12 cellular contexts compared by ENCODE assay signal in genomic region chr10:122586070-122586469, GRCh38. TPM values are rescaled to one million over a fixed set of nuclear protein-coding genes. Genes with fewer than 3 reads are reported as not detected.
"Had no signal": no experiment of that assay in that cellular context is flagged by ENCODE, and none has a peak within 500 bp of the region (broad histone marks: within the 10 kb centered on the region; RNA-seq: fewer than 3 reads in every experiment).

No MANE protein-coding gene starts in this region.

RNA-seq across cellular contexts. Expression of gene DMBT1, which starts 25.5 kb away (rescaled TPM):
- total RNA-seq: activated naive CD4-positive, alpha-beta T cell treated with anti-CD3 and anti-CD28 coated beads for 36 hours; activated naive CD4-positive, alpha-beta T cell treated with anti-CD3 and anti-CD28 coated beads, Interleukin-2, amount 50 U/mL, for 72 hours; activated naive CD8-positive, alpha-beta T cell treated with anti-CD3 and anti-CD28 coated beads for 36 hours; activated naive CD8-positive, alpha-beta T cell treated with anti-CD3 and anti-CD28 coated beads, Interleukin-2, amount 10 ng/mL, durations not matched to agents 7 days and 5 days; activated T-cell treated with anti-CD3 and anti-CD28 coated beads, Interleukin-2, amount 50 U/mL, for 72 hours; activated T-helper 1 cell treated with anti-CD3 and anti-CD28 coated beads, Interleukin-12 subunit alpha, Interleukin-12 subunit beta, Interleukin-2, Interleukin-4 antibody, amounts not matched to agents 30 ng/mL and 10 ng/mL and 1 ng/mL, durations not matched to agents 14 hours and 24 hours and 36 hours; activated T-helper 17 cell treated with anti-CD3 and anti-CD28 coated beads, Interleukin-2, amount 50 U/mL, for 72 hours; activated T-helper 2 cell treated with anti-CD3 and anti-CD28 coated beads, Interferon-gamma antibody, Interleukin-2, Interleukin-4, amounts not matched to agents 10 μg/mL and 5 μg/mL and 100 μg/mL, durations not matched to agents 14 hours and 24 hours and 36 hours; ascending aorta; astrocyte; bronchial epithelial cell; cardiac muscle cell had no signal
- polyA plus RNA-seq: cardiac muscle cell had no signal
